In genomic region chr7:65770473-65771163, GRCh38 we compare ENCODE assay signal across 8 cellular contexts.
DNase-seq lines count a peak whose midpoint lies in the region; ATAC-seq and TF ChIP-seq lines count a peak whose summit lies in the region.
"Not testable (repeated sequence)": the region's sequence is repeated elsewhere in the genome, so short reads cannot be mapped to it uniquely, and the experiment has no call there.

No MANE protein-coding gene starts in this region.

- peak; percentile 97 for ATAC-seq in GM23338
- ATAC-seq in naive thymus-derived CD8-positive, alpha-beta T cell = peak; percentile 91 to 96
- peak; percentile 98 for ATAC-seq in stimulated activated naive B cell treated with anti-CD40 and anti-IgM and Interleukin-4, amounts not matched to agents 10 μg/mL and 1 μg/mL and 100 μg/mL, for 72 hours (replicated peaks)

- peak overlapping the region; percentile 94 for H3K27ac Mint-ChIP-seq in GM23338
- H3K27ac Mint-ChIP-seq in naive thymus-derived CD8-positive, alpha-beta T cell = peak overlapping the region; percentile 88 to 99 (median 98)
- peak overlapping the region; percentile 93 for H3K27ac Mint-ChIP-seq in stimulated activated naive B cell treated with anti-CD40 and anti-IgM and Interleukin-4, amounts not matched to agents 10 μg/mL and 1 μg/mL and 100 μg/mL, for 72 hours

- DNase-seq in ELF-1 (ENCODE audit: low read depth, low spot score) = peak; percentile 90
- peak; percentile 88 for DNase-seq in GM23338 (ENCODE audit: low spot score)
- peak; percentile 63 to 70 for DNase-seq in Kasumi-1 (lab: John Stamatoyannopoulos, UW)
- peak; percentile 93 for DNase-seq in RKO (ENCODE audit: low spot score)
- DNase-seq in activated T-helper 1 cell treated with anti-CD3 and anti-CD28 coated beads, Interleukin-2, amount 50 U/mL, for 16 hours (ENCODE audit: low read depth in 1 of 2, low spot score in 1 of 2) = peak; percentile 85 to 88
- DNase-seq in fibroblast of gingiva (ENCODE audit: low read depth) = peak; percentile 95
- peak; percentile 84 to 97 (median 94) for DNase-seq in naive thymus-derived CD8-positive, alpha-beta T cell
- DNase-seq in stimulated activated naive B cell treated with anti-CD40 and anti-IgM and Interleukin-4, amounts not matched to agents 10 μg/mL and 1 μg/mL and 100 μg/mL, for 72 hours = peak; percentile 92

- not testable (repeated sequence) for H3K4me1 Mint-ChIP-seq in GM23338; stimulated activated naive B cell treated with anti-CD40 and anti-IgM and Interleukin-4, amounts not matched to agents 10 μg/mL and 1 μg/mL and 100 μg/mL, for 72 hours
- H3K4me1 Mint-ChIP-seq in naive thymus-derived CD8-positive, alpha-beta T cell = peaks cover 2 to 22% (median 13%) of the 10 kb centered on the region in 4 donors

- POLR2A ChIA-PET in naive thymus-derived CD8-positive, alpha-beta T cell (lab: Charles Lee) = interaction anchor here (1.0 to 2.4 kb wide), 3 partner anchors 19 to 344 kb away, joined by 3 to 15 read pairs (median 4); partner anchors contain the start of genes CRCP and GUSB

- not testable (repeated sequence) for H3K36me3 Mint-ChIP-seq in GM23338 (ENCODE audit: low read depth); naive thymus-derived CD8-positive, alpha-beta T cell; stimulated activated naive B cell treated with anti-CD40 and anti-IgM and Interleukin-4, amounts not matched to agents 10 μg/mL and 1 μg/mL and 100 μg/mL, for 72 hours

- peak overlapping the region; percentile 76 for H3K4me2 ChIP-seq in GM23338

- H3K27me3 ChIP-seq in GM23338 (ENCODE audit: insufficient read depth) = not testable (repeated sequence)

- H3K9me2 ChIP-seq in GM23338 (ENCODE audit: insufficient read depth) = not testable (repeated sequence)

- H3K79me2 ChIP-seq in GM23338 (replicated peaks; ENCODE audit: insufficient read depth) = not testable (repeated sequence)

- not testable (repeated sequence) for H3K36me3 ChIP-seq in GM23338 (ENCODE audit: insufficient read depth)

- not testable (repeated sequence) for H4K20me1 ChIP-seq in GM23338 (replicated peaks; ENCODE audit: insufficient read depth)

- not testable (repeated sequence) for H3F3A ChIP-seq in GM23338 (replicated peaks; ENCODE audit: low read depth)

- H3K9me3 Mint-ChIP-seq in GM23338; naive thymus-derived CD8-positive, alpha-beta T cell; stimulated activated naive B cell treated with anti-CD40 and anti-IgM and Interleukin-4, amounts not matched to agents 10 μg/mL and 1 μg/mL and 100 μg/mL, for 72 hours: not testable (repeated sequence)

- H3K4me1 ChIP-seq in GM23338 (ENCODE audit: insufficient read depth) = not testable (repeated sequence)

- H2AFZ ChIP-seq in GM23338 = not testable (repeated sequence)

- H3K27ac ChIP-seq in GM23338 (ENCODE audit: low read depth) = not testable (repeated sequence)

- H3K4me3 ChIP-seq in GM23338 = peak overlapping the region; percentile 94

- H3K27me3 Mint-ChIP-seq in GM23338 (ENCODE audit: insufficient read depth, low read depth, poor library complexity); naive thymus-derived CD8-positive, alpha-beta T cell; stimulated activated naive B cell treated with anti-CD40 and anti-IgM and Interleukin-4, amounts not matched to agents 10 μg/mL and 1 μg/mL and 100 μg/mL, for 72 hours: not testable (repeated sequence)

- not testable (repeated sequence) for TF ChIP-seq CTCF in GM23338 (conservative IDR thresholded peaks at IDR 0.05; ENCODE audit: low read depth in 2 of 2)

- peak overlapping the region; percentile 90 for H3K4me3 Mint-ChIP-seq in GM23338
- H3K4me3 Mint-ChIP-seq in naive thymus-derived CD8-positive, alpha-beta T cell = peak overlapping the region; percentile 87 to 96 (median 92)
- H3K4me3 Mint-ChIP-seq in stimulated activated naive B cell treated with anti-CD40 and anti-IgM and Interleukin-4, amounts not matched to agents 10 μg/mL and 1 μg/mL and 100 μg/mL, for 72 hours = peak overlapping the region; percentile 91 to 97

TF ChIP-seq in GM23338, 12 proteins besides CTCF, POLR2A, EP300 and RAD21:
- TF ChIP-seq POLR2AphosphoS5 (IDR thresholded peaks at IDR 0.05; ENCODE audit: low read depth) (peak; percentile 89), CREB1 (CRISPR knock-in tag; IDR thresholded peaks at IDR 0.05; ENCODE audit: low read depth) (peak; percentile 66)
TF ChIP-seq in GM23338: peak in this region for 2; not testable (repeated sequence) for 10.
